10 cellular contexts compared by ENCODE assay signal in genomic region chr5:162068412-162068811, GRCh38. TPM values are rescaled to one million over a fixed set of nuclear protein-coding genes. Genes with fewer than 3 reads are reported as not detected.
DNase-seq lines count a peak whose midpoint lies in the region; ATAC-seq, FAIRE-seq and TF ChIP-seq lines count a peak whose summit lies in the region.
"Had no signal": no experiment of that assay in that cellular context is flagged by ENCODE, and none has a peak within 500 bp of the region (broad histone marks: within the 10 kb centered on the region; RNA-seq: fewer than 3 reads in every experiment).

No MANE protein-coding gene starts in this region.

- no peaks in the 10 kb centered on the region for H3F3A ChIP-seq in PC-3 (ENCODE audit: low read length, unreplicated experiment)

- CTCF ChIA-PET in PC-3 (lab: Charles Lee), result no interaction called here

- no peak overlapping the region for H2AFZ ChIP-seq in PC-3 (ENCODE audit: low read length)

- no peak overlapping the region for H3K4me3 Mint-ChIP-seq in stimulated activated memory B cell treated with anti-CD40 and anti-IgM and Interleukin-4, amounts not matched to agents 10 μg/mL and 1 μg/mL and 100 μg/mL, for 72 hours

- no peaks in the 10 kb centered on the region for H3K36me3 Mint-ChIP-seq in stimulated activated memory B cell treated with anti-CD40 and anti-IgM and Interleukin-4, amounts not matched to agents 10 μg/mL and 1 μg/mL and 100 μg/mL, for 72 hours

- H3K4me1 Mint-ChIP-seq in stimulated activated memory B cell treated with anti-CD40 and anti-IgM and Interleukin-4, amounts not matched to agents 10 μg/mL and 1 μg/mL and 100 μg/mL, for 72 hours, result no peaks in the 10 kb centered on the region

- WGBS in heart right ventricle, 2 donors, result 4 to 5% methylated on average over 12 of the region's 12 CpGs

- H3K4me2 ChIP-seq in PC-3 (ENCODE audit: low read length), result no peak overlapping the region

- peaks cover 4% of the 10 kb centered on the region for H3K9me3 Mint-ChIP-seq in stimulated activated memory B cell treated with anti-CD40 and anti-IgM and Interleukin-4, amounts not matched to agents 10 μg/mL and 1 μg/mL and 100 μg/mL, for 72 hours

- DNase-seq in heart right ventricle (peak; percentile 10 to 16), left ventricle myocardium inferior (no peak), PC-3 (peak; percentile 65), head of caudate nucleus (peak in 39 of 42 donors; percentile 2 to 64 (median 35)), urothelium cell line (ENCODE audit: low spot score) (peak; percentile 54)
- DNase-seq in effector CD4-positive, alpha-beta T cell, result no peak
- DNase-seq: GF-D8 had no signal

- peaks cover 0 to 3% (median 0%) of the 10 kb centered on the region in 11 donors for H3K9me3 ChIP-seq in heart right ventricle
- no peaks in the 10 kb centered on the region for H3K9me3 ChIP-seq in left ventricle myocardium inferior (replicated peaks)
- H3K9me3 ChIP-seq in PC-3 (ENCODE audit: low read length), result no peaks in the 10 kb centered on the region

- ATAC-seq in heart right ventricle, result no peak
- no peak for ATAC-seq in PC-3
- no peak for ATAC-seq in stimulated activated memory B cell treated with anti-CD40 and anti-IgM and Interleukin-4, amounts not matched to agents 10 μg/mL and 1 μg/mL and 100 μg/mL, for 72 hours
- ATAC-seq in GM18858 (IDR thresholded peaks at IDR 0.05; ENCODE audit: unreplicated experiment), result no peak

- H3K36me3 ChIP-seq in heart right ventricle (no peaks in the 10 kb centered on the region), left ventricle myocardium inferior (no peaks in the 10 kb centered on the region), PC-3 (ENCODE audit: low read depth, low read length) (no peaks in the 10 kb centered on the region)

- H3K4me3 ChIP-seq in heart right ventricle, result no peak overlapping the region
- no peak overlapping the region for H3K4me3 ChIP-seq in left ventricle myocardium inferior
- H3K4me3 ChIP-seq in PC-3 (ENCODE audit: low read length), result no peak overlapping the region

- no peak overlapping the region for H3K27ac Mint-ChIP-seq in stimulated activated memory B cell treated with anti-CD40 and anti-IgM and Interleukin-4, amounts not matched to agents 10 μg/mL and 1 μg/mL and 100 μg/mL, for 72 hours

- no peak overlapping the region for H3K9ac ChIP-seq in PC-3 (ENCODE audit: low read length)

- no peaks in the 10 kb centered on the region for H4K20me1 ChIP-seq in PC-3 (ENCODE audit: low read length)

- no peak overlapping the region for H3K27ac ChIP-seq in heart right ventricle
- H3K27ac ChIP-seq in left ventricle myocardium inferior (replicated peaks), result no peak overlapping the region
- H3K27ac ChIP-seq in PC-3 (ENCODE audit: low read length), result no peak overlapping the region

- no peaks in the 10 kb centered on the region for H3K79me2 ChIP-seq in PC-3 (ENCODE audit: low read length)

- H3K27me3 ChIP-seq in heart right ventricle (peaks cover 0 to 10% (median 5%) of the 10 kb centered on the region in 7 donors), left ventricle myocardium inferior (ENCODE audit: low read depth) (peaks cover 14% of the 10 kb centered on the region), PC-3 (ENCODE audit: low read length) (no peaks in the 10 kb centered on the region)

- BruUV-seq in PC-3 (replicated peaks; lab: Mats Ljungman, UMichigan), result no TSS peak

- no peaks in the 10 kb centered on the region for H3K27me3 Mint-ChIP-seq in stimulated activated memory B cell treated with anti-CD40 and anti-IgM and Interleukin-4, amounts not matched to agents 10 μg/mL and 1 μg/mL and 100 μg/mL, for 72 hours

- TF ChIP-seq CTCF in heart right ventricle (IDR thresholded peaks at IDR 0.05), result no peak
- TF ChIP-seq CTCF in left ventricle myocardium inferior (IDR thresholded peaks at IDR 0.05; ENCODE audit: borderline replicate concordance), result no peak
- no peak for TF ChIP-seq CTCF in PC-3 (conservative IDR thresholded peaks at IDR 0.05; ENCODE audit: low read depth, low read length)

- no peaks in the 10 kb centered on the region for H3K9me2 ChIP-seq in PC-3 (replicated peaks; ENCODE audit: low read length)

- intact Hi-C loops in heart right ventricle (cut with DNase I) (no loop called here), left ventricle myocardium inferior (cut with micrococcal nuclease) (no loop called here), PC-3 (cut with micrococcal nuclease) (no loop called here), head of caudate nucleus (cut with DNase I) (no loop called here)

- H3K4me1 ChIP-seq in heart right ventricle, result no peaks in the 10 kb centered on the region
- no peaks in the 10 kb centered on the region for H3K4me1 ChIP-seq in left ventricle myocardium inferior
- H3K4me1 ChIP-seq in PC-3 (ENCODE audit: insufficient read depth, low read length), result no peaks in the 10 kb centered on the region

- POLR2A ChIA-PET in PC-3 (lab: Charles Lee; ENCODE audit: unreplicated experiment), result no interaction called here

- FAIRE-seq in urothelium cell line (lab: Jason Lieb, UNC), result no peak
- FAIRE-seq: endometrium had no signal

RNA-seq across cellular contexts. Expression of gene GABRG2, which starts 0.8 kb away (rescaled TPM):
- total RNA-seq in heart right ventricle (not detected), left ventricle myocardium inferior (not detected), PC-3 (2014; rRNA removed) (not detected in 2 replicates)
- polyA plus RNA-seq in heart right ventricle, result not detected

Comparison
In these comparisons a context has a peak if more than half of its experiments do, and no peak if none do; other contexts are left out.
1. DNase-seq: peak in heart right ventricle (2 of 2), PC-3 (single experiment), head of caudate nucleus (39 of 42) and urothelium cell line (single experiment); none in left ventricle myocardium inferior (single experiment) and effector CD4-positive, alpha-beta T cell (single experiment).